Comparison of ENCODE assay signal across 22 cellular contexts in genomic region chr5:114928644-114929462, GRCh38.
"Had no signal": no experiment of that assay in that cellular context is flagged by ENCODE, and none has a peak within 500 bp of the region (broad histone marks: within the 10 kb centered on the region; RNA-seq: fewer than 3 reads in every experiment).

No MANE protein-coding gene starts in this region.

- H3K36me3 ChIP-seq: esophagus muscularis mucosa, gastroesophageal sphincter, heart left ventricle, left lung, lower lobe of right lung had no signal

- H3K27ac ChIP-seq: coronary artery, dorsolateral prefrontal cortex, esophagus muscularis mucosa, foreskin keratinocyte, gastroesophageal sphincter, heart left ventricle, hepatocyte, left lung, lower lobe of right lung had no signal

- H3K4me1 ChIP-seq: esophagus muscularis mucosa, foreskin keratinocyte, gastroesophageal sphincter, heart left ventricle, left lung, lower lobe of right lung had no signal

- H2AFZ ChIP-seq: hepatocyte had no signal

- DNase-seq: dermis blood vessel endothelial cell; dorsolateral prefrontal cortex; effector CD4-positive, alpha-beta T cell; effector memory CD4-positive, alpha-beta T cell; foreskin keratinocyte; heart left ventricle; hypothalamus; immature natural killer cell; islet precursor cell; left cardiac atrium; left ventricle myocardium superior; lower lobe of right lung; mesenchymal stem cell had no signal

- H3K4me2 ChIP-seq: hepatocyte had no signal

- ATAC-seq: foreskin keratinocyte, gastroesophageal sphincter, heart left ventricle, left cardiac atrium, left lung, left ventricle myocardium superior, lower lobe of right lung, mucosa of descending colon had no signal

- H3K9me3 ChIP-seq: left lung, lower lobe of right lung, mucosa of descending colon had no signal

- H3K4me3 ChIP-seq: coronary artery, dorsolateral prefrontal cortex, esophagus muscularis mucosa, gastroesophageal sphincter, heart left ventricle, hepatocyte, left lung, lower lobe of right lung, mucosa of descending colon had no signal

- FAIRE-seq: colon, endothelial cell of umbilical vein, frontal cortex had no signal

- H3K79me2 ChIP-seq: hepatocyte had no signal

- H3K27me3 ChIP-seq: dorsolateral prefrontal cortex, esophagus muscularis mucosa, foreskin keratinocyte, gastroesophageal sphincter, heart left ventricle, hepatocyte, left lung had no signal
